Comparison of ENCODE assay signal across 24 cellular contexts in genomic region chr5:128402506-128402905, GRCh38.
"Had no signal": no experiment of that assay in that cellular context is flagged by ENCODE, and none has a peak within 500 bp of the region (broad histone marks: within the 10 kb centered on the region; RNA-seq: fewer than 3 reads in every experiment).

No MANE protein-coding gene starts in this region.

- ATAC-seq: activated naive CD4-positive, alpha-beta T cell treated with anti-CD3 and anti-CD28 coated beads, Interleukin-2, amount 50 U/mL, for 72 hours; activated T-cell treated with anti-CD3 and anti-CD28 coated beads, Interleukin-2, amount 50 U/mL, for 4 hours; HepG2 had no signal

- H3K27me3 Mint-ChIP-seq: activated B cell treated with CpG ODN at 0.5 μM for 24 hours; activated CD4-positive, alpha-beta memory T cell treated with anti-CD3 and anti-CD28 coated beads for 36 hours; activated CD4-positive, alpha-beta T cell treated with anti-CD3 and anti-CD28 coated beads, Interleukin-2, amount 10 ng/mL, durations not matched to agents 24 days and 14 days had no signal

- H3K27ac Mint-ChIP-seq: activated B cell treated with CpG ODN at 0.5 μM for 24 hours; activated CD4-positive, alpha-beta memory T cell treated with anti-CD3 and anti-CD28 coated beads for 36 hours; activated CD4-positive, alpha-beta T cell treated with anti-CD3 and anti-CD28 coated beads, Interleukin-2, amount 10 ng/mL, durations not matched to agents 24 days and 14 days; activated naive CD4-positive, alpha-beta T cell treated with anti-CD3 and anti-CD28 coated beads, Interleukin-2, amount 50 U/mL, for 72 hours; T-helper 1 cell treated with Interleukin-12 subunit alpha and Interleukin-12 subunit beta and Interleukin-4 antibody, amounts not matched to agents 30 μg/mL and 1 μg/mL, for 36 hours had no signal

- H3K36me3 ChIP-seq: Peyer's patch had no signal

- H3K4me1 ChIP-seq: Peyer's patch, SJCRH30 had no signal

- FAIRE-seq: astrocyte, HepG2 had no signal

- H3K4me3 ChIP-seq: Peyer's patch, SJCRH30 had no signal

- H3K4me1 Mint-ChIP-seq: activated B cell treated with CpG ODN at 0.5 μM for 24 hours; activated CD4-positive, alpha-beta T cell treated with anti-CD3 and anti-CD28 coated beads, Interleukin-2, amount 10 ng/mL, durations not matched to agents 24 days and 14 days had no signal

- H3K9me3 Mint-ChIP-seq: activated CD4-positive, alpha-beta memory T cell treated with anti-CD3 and anti-CD28 coated beads for 36 hours; activated CD4-positive, alpha-beta T cell treated with anti-CD3 and anti-CD28 coated beads, Interleukin-2, amount 10 ng/mL, durations not matched to agents 24 days and 14 days; activated T-cell treated with anti-CD3 and anti-CD28 coated beads, Interleukin-2, amount 50 U/mL, for 4 hours; brain; T-helper 1 cell treated with Interleukin-12 subunit alpha and Interleukin-12 subunit beta and Interleukin-4 antibody, amounts not matched to agents 30 μg/mL and 1 μg/mL, for 36 hours had no signal

- H3K27ac ChIP-seq: Peyer's patch, RWPE1, SJCRH30 had no signal

- H3K4me3 Mint-ChIP-seq: activated B cell treated with CpG ODN at 0.5 μM for 24 hours; activated CD4-positive, alpha-beta memory T cell treated with anti-CD3 and anti-CD28 coated beads for 36 hours; activated CD4-positive, alpha-beta T cell treated with anti-CD3 and anti-CD28 coated beads, Interleukin-2, amount 10 ng/mL, durations not matched to agents 24 days and 14 days; activated T-cell treated with anti-CD3 and anti-CD28 coated beads, Interleukin-2, amount 50 U/mL, for 4 hours; T-helper 1 cell treated with Interleukin-12 subunit alpha and Interleukin-12 subunit beta and Interleukin-4 antibody, amounts not matched to agents 30 μg/mL and 1 μg/mL, for 36 hours had no signal

- H3K27me3 ChIP-seq: Peyer's patch, SJCRH30 had no signal

- H3K36me3 Mint-ChIP-seq: activated CD4-positive, alpha-beta memory T cell treated with anti-CD3 and anti-CD28 coated beads for 36 hours; activated naive CD4-positive, alpha-beta T cell treated with anti-CD3 and anti-CD28 coated beads, Interleukin-2, amount 50 U/mL, for 72 hours; brain had no signal

- DNase-seq: activated B cell treated with CpG ODN at 0.5 μM for 24 hours; activated CD4-positive, alpha-beta memory T cell treated with anti-CD3 and anti-CD28 coated beads for 36 hours; activated CD4-positive, alpha-beta T cell treated with anti-CD3 and anti-CD28 coated beads for 1 hour; activated CD4-positive, alpha-beta T cell treated with anti-CD3 and anti-CD28 coated beads, Interleukin-2, amount 10 ng/mL, durations not matched to agents 24 days and 14 days; activated CD8-positive, alpha-beta memory T cell treated with anti-CD3 and anti-CD28 coated beads for 24 hours; activated effector memory CD4-positive, alpha-beta T cell treated with anti-CD3 and anti-CD28 coated beads, Interleukin-2, amount 50 U/mL, for 16 hours; activated naive CD4-positive, alpha-beta T cell treated with Interleukin-2 at 50 U/mL for 16 hours; activated T-cell treated with anti-CD3 and anti-CD28 coated beads, Interleukin-2, amount 50 U/mL, for 4 hours; central memory CD4-positive, alpha-beta T cell; MM.1S; NCI-H1105; NCI-H1694; NCI-H2029; NCI-H2107; NCI-H510A treated with DMSO at 0.1 percent for 48 hours; Peyer's patch; Right ventricle myocardium superior; SJCRH30 had no signal

- H3K9me3 ChIP-seq: Peyer's patch, SJCRH30 had no signal
